1 cellular context compared by ENCODE assay signal in the genomic region with DNA sequence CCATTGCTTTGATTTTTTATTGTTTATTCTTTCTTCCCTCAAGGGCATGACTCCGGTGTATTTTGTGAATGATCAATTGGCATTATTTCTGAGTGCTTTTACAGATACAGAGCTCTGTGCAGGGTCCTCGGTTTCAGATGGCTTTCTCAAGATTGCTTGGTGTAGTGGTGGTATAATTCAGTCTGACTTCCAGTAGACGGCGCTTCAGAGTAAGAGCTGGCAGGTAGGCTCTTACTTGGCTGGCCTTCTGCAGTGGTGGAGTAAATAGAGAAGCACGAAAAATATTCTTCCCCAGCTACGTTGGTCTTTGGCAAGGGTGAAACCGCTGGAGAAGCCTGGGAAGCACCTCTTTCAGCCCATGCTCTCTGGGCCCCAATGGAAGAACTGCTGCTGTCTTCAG.
TF ChIP-seq lines count a peak whose summit lies in the region.

No MANE protein-coding gene starts in this region.

TF ChIP-seq in HepG2, 621 proteins besides CTCF, POLR2A, EP300 and RAD21 (continued from another document):
- TF ChIP-seq, protein P1, sequence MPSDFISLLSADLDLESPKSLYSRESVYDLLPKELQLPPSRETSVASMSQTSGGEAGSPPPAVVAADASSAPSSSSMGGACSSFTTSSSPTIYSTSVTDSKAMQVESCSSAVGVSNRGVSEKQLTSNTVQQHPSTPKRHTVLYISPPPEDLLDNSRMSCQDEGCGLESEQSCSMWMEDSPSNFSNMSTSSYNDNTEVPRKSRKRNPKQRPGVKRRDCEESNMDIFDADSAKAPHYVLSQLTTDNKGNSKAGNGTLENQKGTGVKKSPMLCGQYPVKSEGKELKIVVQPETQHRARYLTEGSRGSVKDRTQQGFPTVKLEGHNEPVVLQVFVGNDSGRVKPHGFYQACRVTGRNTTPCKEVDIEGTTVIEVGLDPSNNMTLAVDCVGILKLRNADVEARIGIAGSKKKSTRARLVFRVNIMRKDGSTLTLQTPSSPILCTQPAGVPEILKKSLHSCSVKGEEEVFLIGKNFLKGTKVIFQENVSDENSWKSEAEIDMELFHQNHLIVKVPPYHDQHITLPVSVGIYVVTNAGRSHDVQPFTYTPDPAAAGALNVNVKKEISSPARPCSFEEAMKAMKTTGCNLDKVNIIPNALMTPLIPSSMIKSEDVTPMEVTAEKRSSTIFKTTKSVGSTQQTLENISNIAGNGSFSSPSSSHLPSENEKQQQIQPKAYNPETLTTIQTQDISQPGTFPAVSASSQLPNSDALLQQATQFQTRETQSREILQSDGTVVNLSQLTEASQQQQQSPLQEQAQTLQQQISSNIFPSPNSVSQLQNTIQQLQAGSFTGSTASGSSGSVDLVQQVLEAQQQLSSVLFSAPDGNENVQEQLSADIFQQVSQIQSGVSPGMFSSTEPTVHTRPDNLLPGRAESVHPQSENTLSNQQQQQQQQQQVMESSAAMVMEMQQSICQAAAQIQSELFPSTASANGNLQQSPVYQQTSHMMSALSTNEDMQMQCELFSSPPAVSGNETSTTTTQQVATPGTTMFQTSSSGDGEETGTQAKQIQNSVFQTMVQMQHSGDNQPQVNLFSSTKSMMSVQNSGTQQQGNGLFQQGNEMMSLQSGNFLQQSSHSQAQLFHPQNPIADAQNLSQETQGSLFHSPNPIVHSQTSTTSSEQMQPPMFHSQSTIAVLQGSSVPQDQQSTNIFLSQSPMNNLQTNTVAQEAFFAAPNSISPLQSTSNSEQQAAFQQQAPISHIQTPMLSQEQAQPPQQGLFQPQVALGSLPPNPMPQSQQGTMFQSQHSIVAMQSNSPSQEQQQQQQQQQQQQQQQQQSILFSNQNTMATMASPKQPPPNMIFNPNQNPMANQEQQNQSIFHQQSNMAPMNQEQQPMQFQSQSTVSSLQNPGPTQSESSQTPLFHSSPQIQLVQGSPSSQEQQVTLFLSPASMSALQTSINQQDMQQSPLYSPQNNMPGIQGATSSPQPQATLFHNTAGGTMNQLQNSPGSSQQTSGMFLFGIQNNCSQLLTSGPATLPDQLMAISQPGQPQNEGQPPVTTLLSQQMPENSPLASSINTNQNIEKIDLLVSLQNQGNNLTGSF (CRISPR knock-in tag; IDR thresholded peaks at IDR 0.05), result no peak
